17 cellular contexts compared by ENCODE assay signal in the genomic region with DNA sequence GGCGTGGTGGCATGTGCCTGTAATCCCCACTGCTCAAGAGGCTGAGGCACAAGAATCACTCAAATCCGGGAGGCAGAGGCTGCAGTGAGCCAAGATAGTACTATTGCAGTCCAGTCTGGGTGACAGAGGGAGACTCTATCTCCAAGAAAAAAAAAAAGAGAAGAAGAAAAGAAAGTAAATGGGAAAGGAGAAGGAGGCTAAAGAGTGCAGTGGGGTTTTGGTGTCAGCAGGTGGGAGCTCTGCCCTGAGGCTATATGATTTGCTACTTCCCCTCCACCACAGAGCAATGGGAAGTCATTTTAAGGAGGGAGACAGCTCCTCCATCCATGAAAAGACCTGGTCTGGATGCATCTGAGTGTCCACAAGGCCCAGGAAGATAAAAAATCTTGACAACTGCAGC. TPM values are rescaled to one million over a fixed set of nuclear protein-coding genes. Genes with fewer than 3 reads are reported as not detected.
DNase-seq lines count a peak whose midpoint lies in the region; ATAC-seq and TF ChIP-seq lines count a peak whose summit lies in the region.
"Had no signal": no experiment of that assay in that cellular context is flagged by ENCODE, and none has a peak within 500 bp of the region (broad histone marks: within the 10 kb centered on the region; RNA-seq: fewer than 3 reads in every experiment).

No MANE protein-coding gene starts in this region.

- H2BK120ac ChIP-seq in H9 (ENCODE audit: low read depth, low read length, poor library complexity, severe bottlenecking) = no peak overlapping the region

- no peak overlapping the region for H2BK15ac ChIP-seq in H9 (ENCODE audit: low read depth, low read length)

- no peaks in the 10 kb centered on the region for H3K23me2 ChIP-seq in H9 (ENCODE audit: insufficient read length, low read depth, low read length, poor library complexity, severe bottlenecking)

- no peak overlapping the region for H3K9ac ChIP-seq in H9 (ENCODE audit: extremely low read depth, insufficient read length, low read length)
- H3K9ac ChIP-seq: BLaER1 treated with 17β-estradiol and CSF1 and Interleukin-3, amounts not matched to agents 10 nM and 100 nM had no signal

- H4K8ac ChIP-seq in H9 (replicated peaks; ENCODE audit: insufficient read length, low read depth, low read length) = no peak overlapping the region

- H3K36me3 ChIP-seq in tibial nerve = no peaks in the 10 kb centered on the region
- H3K36me3 ChIP-seq: BLaER1 treated with 17β-estradiol and CSF1 and Interleukin-3, amounts not matched to agents 10 nM and 100 nM had no signal

- no peak for DNase-seq in H9
- peak; percentile 18 for DNase-seq in OCI-M1 (lab: John Stamatoyannopoulos, UW)
- no peak for DNase-seq in stimulated activated effector memory CD8-positive, alpha-beta T cell treated with anti-CD3 and anti-CD28 coated beads, Interleukin-12 subunit alpha, Interleukin-12 subunit beta, amount 100 ng/mL, for 72 hours (ENCODE audit: low spot score in 2 of 2)
- no peak for DNase-seq in tibial nerve (ENCODE audit: low spot score in 2 of 2)
- DNase-seq: AML-193; Caco-2; Calu3; CD4-positive, alpha-beta T cell; CD8-positive, alpha-beta T cell; DMS79 treated with DMSO at 0.1 percent for 48 hours; GF-D8 had no signal

- H3K56ac ChIP-seq in H9 (ENCODE audit: insufficient read length, low read depth, low read length) = no peak overlapping the region

- no peak overlapping the region for H3K18ac ChIP-seq in H9 (ENCODE audit: insufficient read length, low read depth, low read length)

- H3K27ac ChIP-seq in H9 (ENCODE audit: insufficient read length, low read depth, low read length) (no peak overlapping the region), tibial nerve (no peak overlapping the region)
- H3K27ac ChIP-seq: 22Rv1; A549; BLaER1 treated with 17β-estradiol and CSF1 and Interleukin-3, amounts not matched to agents 10 nM and 100 nM; C4-2B had no signal

- no peaks in the 10 kb centered on the region for H3K27me3 Mint-ChIP-seq in H9 (ENCODE audit: low read depth)

- no peaks in the 10 kb centered on the region for H3K79me2 ChIP-seq in H9 (ENCODE audit: insufficient read depth, low read length)

- no peak overlapping the region for H3K4me3 ChIP-seq in tibial nerve
- H3K4me3 ChIP-seq: A549; BLaER1 treated with 17β-estradiol and CSF1 and Interleukin-3, amounts not matched to agents 10 nM and 100 nM had no signal

- H3K79me1 ChIP-seq in H9 (ENCODE audit: insufficient read depth, low read depth, low read length, poor library complexity, severe bottlenecking) = no peaks in the 10 kb centered on the region

- no peak overlapping the region for H2BK5ac ChIP-seq in H9 (ENCODE audit: insufficient read length, low read length)

- H2BK12ac ChIP-seq in H9 (ENCODE audit: insufficient read length, low read depth, low read length) = no peak overlapping the region

- no peak overlapping the region for H3K23ac ChIP-seq in H9 (ENCODE audit: insufficient read length, low read depth, low read length)

- H3T11ph ChIP-seq in H9 (ENCODE audit: low read length) = no peak overlapping the region

- no CpG with 5 or more reads among the region's 2 CpGs for WGBS in H9 (ENCODE audit: extremely low coverage, insufficient read length, low lambda C conversion rate)
- WGBS in tibial nerve, 2 donors = 82 to 89% methylated on average over 2 of the region's 2 CpGs

- peaks cover 54 to 62% (median 61%) of the 10 kb centered on the region in 3 experiments for H3K36me3 Mint-ChIP-seq in H9 (ENCODE audit: insufficient read depth in 1 of 3, low read depth in 3 of 3)
- H3K36me3 Mint-ChIP-seq in stimulated activated effector memory CD8-positive, alpha-beta T cell treated with anti-CD3 and anti-CD28 coated beads, Interleukin-12 subunit alpha, Interleukin-12 subunit beta, amount 100 ng/mL, for 72 hours = no peaks in the 10 kb centered on the region
- H3K36me3 Mint-ChIP-seq: CD8-positive, alpha-beta T cell had no signal

- H3K4me1 ChIP-seq in H9 (ENCODE audit: insufficient read depth, low read length) = no peaks in the 10 kb centered on the region
- peaks cover 0 to 2% (median 0%) of the 10 kb centered on the region in 4 donors for H3K4me1 ChIP-seq in tibial nerve
- H3K4me1 ChIP-seq: A549; BLaER1 treated with 17β-estradiol and CSF1 and Interleukin-3, amounts not matched to agents 10 nM and 100 nM; Caco-2 had no signal

- no peak overlapping the region for H4K91ac ChIP-seq in H9 (ENCODE audit: insufficient read length, low read depth, low read length)

- no peaks in the 10 kb centered on the region for H3K4me1 Mint-ChIP-seq in H9
- no peaks in the 10 kb centered on the region for H3K4me1 Mint-ChIP-seq in stimulated activated effector memory CD8-positive, alpha-beta T cell treated with anti-CD3 and anti-CD28 coated beads, Interleukin-12 subunit alpha, Interleukin-12 subunit beta, amount 100 ng/mL, for 72 hours
- H3K4me1 Mint-ChIP-seq: B cell had no signal

- TF ChIP-seq CTCF in H9 (conservative IDR thresholded peaks at IDR 0.05) (no peak), tibial nerve (IDR thresholded peaks at IDR 0.05) (no peak)

- no peaks in the 10 kb centered on the region for H3K27me3 ChIP-seq in H9 (ENCODE audit: insufficient read depth, low read length)
- no peaks in the 10 kb centered on the region for H3K27me3 ChIP-seq in tibial nerve
- H3K27me3 ChIP-seq: BLaER1 treated with 17β-estradiol and CSF1 and Interleukin-3, amounts not matched to agents 10 nM and 100 nM had no signal

- no peaks in the 10 kb centered on the region for H3K9me3 ChIP-seq in H9 (ENCODE audit: control insufficient read depth, low read depth, low read length)
- peaks cover 0 to 29% (median 0%) of the 10 kb centered on the region in 4 donors for H3K9me3 ChIP-seq in tibial nerve
- H3K9me3 ChIP-seq: A549 had no signal

- H4K20me1 ChIP-seq in H9 (ENCODE audit: control insufficient read depth, insufficient read depth, insufficient read length) = no peaks in the 10 kb centered on the region
- H4K20me1 ChIP-seq: BLaER1 treated with 17β-estradiol and CSF1 and Interleukin-3, amounts not matched to agents 10 nM and 100 nM had no signal

- H3K4ac ChIP-seq in H9 (ENCODE audit: low read depth, low read length) = no peak overlapping the region

- H4K5ac ChIP-seq in H9 (ENCODE audit: insufficient read length, low read depth, low read length) = no peak overlapping the region

- no peak for ATAC-seq in stimulated activated effector memory CD8-positive, alpha-beta T cell treated with anti-CD3 and anti-CD28 coated beads, Interleukin-12 subunit alpha, Interleukin-12 subunit beta, amount 100 ng/mL, for 72 hours
- no peak for ATAC-seq in GM19455 (IDR thresholded peaks at IDR 0.05; ENCODE audit: unreplicated experiment)
- ATAC-seq: A549; CD8-positive, alpha-beta T cell had no signal

- H3K27ac Mint-ChIP-seq in H9 = peak overlapping the region in 2 of 3 experiments; percentile 68 to 76; a peak in 4 of 7 replicates
- peak overlapping the region; percentile 21 for H3K27ac Mint-ChIP-seq in stimulated activated effector memory CD8-positive, alpha-beta T cell treated with anti-CD3 and anti-CD28 coated beads, Interleukin-12 subunit alpha, Interleukin-12 subunit beta, amount 100 ng/mL, for 72 hours
- H3K27ac Mint-ChIP-seq: B cell; CD4-positive, alpha-beta T cell; CD8-positive, alpha-beta T cell had no signal

- H2AFZ ChIP-seq in H9 (ENCODE audit: low read length) = no peak overlapping the region

- no peak overlapping the region for H3K4me2 ChIP-seq in H9 (ENCODE audit: insufficient read depth, insufficient read length, low read length)
- H3K4me2 ChIP-seq: A549; BLaER1 treated with 17β-estradiol and CSF1 and Interleukin-3, amounts not matched to agents 10 nM and 100 nM had no signal

- no peak overlapping the region for H2BK20ac ChIP-seq in H9 (ENCODE audit: low read depth, low read length, poor library complexity, severe bottlenecking)

- no peak overlapping the region for H2AK5ac ChIP-seq in H9 (ENCODE audit: insufficient read length, low read length)

- no peak overlapping the region for H3K14ac ChIP-seq in H9 (ENCODE audit: insufficient read depth, low read length)

- peaks cover 3 to 4% of the 10 kb centered on the region in 2 experiments; a peak in 2 of 5 replicates for H3K9me3 Mint-ChIP-seq in H9
- peaks cover 4% of the 10 kb centered on the region for H3K9me3 Mint-ChIP-seq in stimulated activated effector memory CD8-positive, alpha-beta T cell treated with anti-CD3 and anti-CD28 coated beads, Interleukin-12 subunit alpha, Interleukin-12 subunit beta, amount 100 ng/mL, for 72 hours

- no peak for TF ChIP-seq POLR2A in tibial nerve (IDR thresholded peaks at IDR 0.05)

- no peak for TF ChIP-seq EP300 in tibial nerve (IDR thresholded peaks at IDR 0.05)

- no peak overlapping the region for H3K4me3 Mint-ChIP-seq in H9
- H3K4me3 Mint-ChIP-seq in stimulated activated effector memory CD8-positive, alpha-beta T cell treated with anti-CD3 and anti-CD28 coated beads, Interleukin-12 subunit alpha, Interleukin-12 subunit beta, amount 100 ng/mL, for 72 hours = no peak overlapping the region
- H3K4me3 Mint-ChIP-seq: B cell; CD4-positive, alpha-beta T cell; CD8-positive, alpha-beta T cell had no signal

RNA-seq across cellular contexts. Expression of gene UNC13A, which starts 23.1 kb away (rescaled TPM):
- 21.6 and 22.2 TPM in 2 replicates for total RNA-seq in H9 (2021)
- total RNA-seq in tibial nerve = under 1 TPM; 0.21 to 0.78 (median 0.41) TPM

RNA-seq across cellular contexts. Expression of gene MAP1S, which starts 54.2 kb away (rescaled TPM):
- 158 and 160 TPM in 2 replicates for total RNA-seq in H9 (2021)
- total RNA-seq in tibial nerve = 10 to 100 TPM; 23.4 to 39.3 (median 31.2) TPM

Comparison
In these comparisons a context has a peak if more than half of its experiments do, and no peak if none do; other contexts are left out.
1. RNA of gene UNC13A, which starts 23.1 kb away (total RNA-seq): 21.6 to 22.2 TPM in H9; 0.21 to 0.78 TPM in tibial nerve; every median in the first group is over 10 times any median in the second.